Comparison of ENCODE assay signal across 8 cellular contexts in genomic region chr9:6106576-6107339, GRCh38.
DNase-seq lines count a peak whose midpoint lies in the region; ATAC-seq, FAIRE-seq and TF ChIP-seq lines count a peak whose summit lies in the region.

No MANE protein-coding gene starts in this region.

- POLR2A ChIA-PET in HepG2 (lab: Yijun Ruan, JAX) = no interaction called here

- H3K27me3 Mint-ChIP-seq in activated naive CD4-positive, alpha-beta T cell treated with anti-CD3 and anti-CD28 coated beads for 36 hours (ENCODE audit: low read depth) = no peaks in the 10 kb centered on the region

- H3K36me3 Mint-ChIP-seq in activated naive CD4-positive, alpha-beta T cell treated with anti-CD3 and anti-CD28 coated beads for 36 hours (ENCODE audit: low read depth) = no peaks in the 10 kb centered on the region

- intact Hi-C loops in activated naive CD4-positive, alpha-beta T cell treated with anti-CD3 and anti-CD28 coated beads for 36 hours (cut with micrococcal nuclease) = no loop called here
- intact Hi-C loops in HepG2 (cut with micrococcal nuclease; ENCODE audit: unreplicated experiment) = loop anchor here (1.0 kb wide), 2 partner anchors 51 to 220 kb away; no protein-coding TSS in a partner anchor

- CTCF ChIA-PET in activated naive CD4-positive, alpha-beta T cell treated with anti-CD3 and anti-CD28 coated beads for 36 hours (lab: Charles Lee) = interaction anchor here (0.8 to 3.3 kb wide), 4 partner anchors 41 to 479 kb away, joined by 3 to 13 read pairs (median 4); no protein-coding TSS in a partner anchor
- CTCF ChIA-PET in HepG2 (lab: Yijun Ruan, JAX; ENCODE audit: low intra/inter-chr PET ratio, low total read pairs) = interaction anchor here (0.6 kb wide), 1 partner anchor 220 kb away, joined by 3 read pairs; no protein-coding TSS in a partner anchor

- ATAC-seq in HG02642 (IDR thresholded peaks at IDR 0.05; ENCODE audit: poor library complexity, unreplicated experiment) = peak; percentile 80
- peak; percentile 94 for ATAC-seq in HepG2
- no peak for ATAC-seq in HG03457 (IDR thresholded peaks at IDR 0.05; ENCODE audit: unreplicated experiment)

- H3K27ac ChIP-seq in caudate nucleus (ENCODE audit: low read depth, low read length) (peak overlapping the region; percentile 2), HepG2 (ENCODE audit: extremely low read length, insufficient read depth, low read length) (no peak overlapping the region)

- peaks cover 24% of the 10 kb centered on the region for H3K4me1 Mint-ChIP-seq in activated naive CD4-positive, alpha-beta T cell treated with anti-CD3 and anti-CD28 coated beads for 36 hours (ENCODE audit: low read depth)

- TF ChIP-seq POLR2A in HepG2 (IDR thresholded peaks at IDR 0.05; ENCODE audit: insufficient read depth in 1 of 2, low read depth in 2 of 2, low read length in 2 of 2) = no peak

- 0% methylated on average over 1 of the region's 2 CpGs for WGBS in HepG2 (ENCODE audit: low lambda C conversion rate)

- H3K36me3 ChIP-seq in HepG2 (replicated peaks in 1 of 2; ENCODE audit: control insufficient read depth in 1 of 2, insufficient read depth in 2 of 2, low read length in 2 of 2) = no peaks in the 10 kb centered on the region

- peak; percentile 11 for DNase-seq in activated naive CD4-positive, alpha-beta T cell treated with anti-CD3 and anti-CD28 coated beads for 36 hours
- DNase-seq in activated naive CD4-positive, alpha-beta T cell treated with anti-CD3 and anti-CD28 coated beads, Interleukin-2, amount 50 U/mL, for 16 hours = no peak
- DNase-seq in NCI-H2107 (lab: John Stamatoyannopoulos, UW) = peak; percentile 9
- peak in 11 of 61 donors; percentile 2 to 25 (median 2) for DNase-seq in caudate nucleus (lab: John Stamatoyannopoulos, UW)
- DNase-seq in HepG2 (ENCODE audit: low spot score) = peak; percentile 25
- no peak for DNase-seq in GOT3 (lab: John Stamatoyannopoulos, UW)

- H2AFZ ChIP-seq in HepG2 (ENCODE audit: low read length) = no peak overlapping the region

- H3K9me3 ChIP-seq in HepG2 (ENCODE audit: low read length) = no peaks in the 10 kb centered on the region

- no peaks in the 10 kb centered on the region for H3K79me2 ChIP-seq in HepG2 (ENCODE audit: insufficient read depth, low read length)

- no peaks in the 10 kb centered on the region for H4K20me1 ChIP-seq in HepG2 (ENCODE audit: insufficient read depth, low read length)

- H3K27me3 ChIP-seq in HepG2 (ENCODE audit: control insufficient read depth in 1 of 2, insufficient read depth in 2 of 2, low read length in 2 of 2) = 0 out of 5 replicates have a peak, but pooled peaks cover 0 to 3% of the 10 kb centered on the region in 2 experiments

- TF ChIP-seq RAD21 in HepG2 (CRISPR knock-in tag; IDR thresholded peaks at IDR 0.05) = no peak

- BruUV-seq in HepG2 (replicated peaks; lab: Mats Ljungman, UMichigan) = no TSS peak

- no peak for TF ChIP-seq EP300 in HepG2 (IDR thresholded peaks at IDR 0.05; ENCODE audit: low read depth in 2 of 2, low read length in 2 of 2)
- no peak for TF ChIP-seq EP300 in HepG2 (CRISPR knock-in tag; IDR thresholded peaks at IDR 0.05; ENCODE audit: borderline replicate concordance)

- no peak overlapping the region for H3K4me3 Mint-ChIP-seq in activated naive CD4-positive, alpha-beta T cell treated with anti-CD3 and anti-CD28 coated beads for 36 hours

- no peaks in the 10 kb centered on the region for H3K9me3 Mint-ChIP-seq in activated naive CD4-positive, alpha-beta T cell treated with anti-CD3 and anti-CD28 coated beads for 36 hours

- in situ Hi-C loops in HepG2 (cut with HindIII; ENCODE audit: extremely low pct_ligation_motif_present, low pct_unique_long_range_greater_than_20kb) = no loop called here

- no peak overlapping the region for H3K9ac ChIP-seq in HepG2 (ENCODE audit: insufficient read depth, low read depth, low read length)

- peak; percentile 69 for FAIRE-seq in HepG2 (lab: Jason Lieb, UNC)

- peak overlapping the region; percentile 38; the same call in 1 of the 2 replicates for H3K4me2 ChIP-seq in HepG2 (ENCODE audit: low read depth, low read length)

- H3K4me1 ChIP-seq in HepG2 (ENCODE audit: insufficient read depth, low read length) = no peaks in the 10 kb centered on the region

- TF ChIP-seq CTCF in HepG2 (CRISPR knock-in tag; IDR thresholded peaks at IDR 0.05) = peak; percentile 46

- no peak overlapping the region for H3K27ac Mint-ChIP-seq in activated naive CD4-positive, alpha-beta T cell treated with anti-CD3 and anti-CD28 coated beads for 36 hours

- H3K4me3 ChIP-seq in HepG2 (replicated peaks in 1 of 3; ENCODE audit: insufficient read depth in 1 of 3, low read depth in 2 of 3, low read length in 3 of 3) = no peak overlapping the region

TF ChIP-seq in HepG2, 621 proteins besides CTCF, POLR2A, EP300 and RAD21:
- TF ChIP-seq ZFAT (CRISPR knock-in tag; conservative IDR thresholded peaks at IDR 0.05) (no peak), ZNF484 (CRISPR knock-in tag; IDR thresholded peaks at IDR 0.05; ENCODE audit: borderline replicate concordance, low read depth) (no peak), ZNF709 (CRISPR knock-in tag; IDR thresholded peaks at IDR 0.05) (no peak), STAG1 (CRISPR knock-in tag; IDR thresholded peaks at IDR 0.05) (peak; percentile 21; the same call in 1 of the 2 replicates), IKZF4 (CRISPR knock-in tag; IDR thresholded peaks at IDR 0.05; ENCODE audit: borderline replicate concordance, low read depth, not compliant biosample characterization) (no peak), AGO1 (IDR thresholded peaks at IDR 0.05; ENCODE audit: low read depth, low read length, poor library complexity, severe bottlenecking) (no peak), ZNF24 (IDR thresholded peaks at IDR 0.05) (no peak), SMC3 (IDR thresholded peaks at IDR 0.05; ENCODE audit: low read length) (peak; percentile 27; the same call in 1 of the 2 replicates)

Comparison
In these comparisons a context has a peak if more than half of its experiments do, and no peak if none do; other contexts are left out.
1. DNase-seq: peak in activated naive CD4-positive, alpha-beta T cell treated with anti-CD3 and anti-CD28 coated beads for 36 hours (single experiment), NCI-H2107 (single experiment) and HepG2 (single experiment); none in activated naive CD4-positive, alpha-beta T cell treated with anti-CD3 and anti-CD28 coated beads, Interleukin-2, amount 50 U/mL, for 16 hours (single experiment) and GOT3 (single experiment).